In the genomic region with DNA sequence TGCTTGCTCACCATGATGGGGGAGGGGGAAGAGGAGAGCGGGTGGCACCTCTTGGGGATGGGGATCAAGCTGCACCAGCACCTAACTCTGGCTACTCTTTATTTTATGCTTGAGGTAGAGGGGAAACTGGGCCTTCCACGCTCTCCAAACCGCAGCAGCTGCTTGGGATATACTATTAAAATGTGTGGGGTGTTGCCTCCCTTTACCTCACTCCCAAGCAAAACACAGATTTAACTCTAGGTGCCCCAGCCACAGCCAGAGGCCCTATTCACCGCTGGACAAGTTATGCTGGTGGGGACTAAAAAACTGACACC, we compare ENCODE assay signal across 18 cellular contexts. TPM values are rescaled to one million over a fixed set of nuclear protein-coding genes. Genes with fewer than 3 reads are reported as not detected.
DNase-seq lines count a peak whose midpoint lies in the region; ATAC-seq and TF ChIP-seq lines count a peak whose summit lies in the region.
"Had no signal": no experiment of that assay in that cellular context is flagged by ENCODE, and none has a peak within 500 bp of the region (broad histone marks: within the 10 kb centered on the region; RNA-seq: fewer than 3 reads in every experiment).

No MANE protein-coding gene starts in this region.

- POLR2A ChIA-PET in activated CD4-positive, alpha-beta T cell treated with anti-CD3 and anti-CD28 coated beads, Interleukin-2, amount 10 ng/mL, durations not matched to agents 7 days and 5 days (lab: Charles Lee), result no interaction called here

- H3K27me3 Mint-ChIP-seq in activated CD4-positive, alpha-beta T cell treated with anti-CD3 and anti-CD28 coated beads, Interleukin-2, amount 10 ng/mL, durations not matched to agents 7 days and 5 days, result peaks cover 97% of the 10 kb centered on the region
- H3K27me3 Mint-ChIP-seq in endodermal cell (ENCODE audit: insufficient read depth), result peaks cover 98% of the 10 kb centered on the region

- peaks cover 77% of the 10 kb centered on the region for H3K4me1 Mint-ChIP-seq in activated CD4-positive, alpha-beta T cell treated with anti-CD3 and anti-CD28 coated beads, Interleukin-2, amount 10 ng/mL, durations not matched to agents 7 days and 5 days
- peaks cover 74% of the 10 kb centered on the region for H3K4me1 Mint-ChIP-seq in endodermal cell

- H3K4me1 ChIP-seq in HUES6 (ENCODE audit: control insufficient read depth, insufficient read depth, low read length) (peaks cover 46% of the 10 kb centered on the region), endodermal cell (ENCODE audit: control insufficient read depth, insufficient read depth, low read length) (peaks cover 13% of the 10 kb centered on the region), neuron (ENCODE audit: insufficient read depth, low read length) (peaks cover 65% of the 10 kb centered on the region)

- no peak overlapping the region for H2AFZ ChIP-seq in neuron (ENCODE audit: low read depth, low read length)

- CTCF ChIA-PET in activated CD4-positive, alpha-beta T cell treated with anti-CD3 and anti-CD28 coated beads, Interleukin-2, amount 10 ng/mL, durations not matched to agents 7 days and 5 days (lab: Charles Lee), result interaction anchor here (1.4 to 3.3 kb wide), 2 partner anchors 12 to 82 kb away, joined by 3 to 11 read pairs; no protein-coding TSS in a partner anchor

- peak overlapping the region; percentile 16 for H3K27ac Mint-ChIP-seq in activated CD4-positive, alpha-beta T cell treated with anti-CD3 and anti-CD28 coated beads, Interleukin-2, amount 10 ng/mL, durations not matched to agents 7 days and 5 days
- no peak overlapping the region for H3K27ac Mint-ChIP-seq in endodermal cell
- H3K27ac Mint-ChIP-seq: activated naive CD4-positive, alpha-beta T cell treated with anti-CD3 and anti-CD28 coated beads, Interleukin-2, amount 50 U/mL, for 24 hours; immature natural killer cell had no signal

- H3K9me3 ChIP-seq in HUES6 (ENCODE audit: control insufficient read depth, insufficient read depth, low read depth, low read length) (no peaks in the 10 kb centered on the region), endodermal cell (ENCODE audit: control insufficient read depth, low read length) (no peaks in the 10 kb centered on the region), neuron (ENCODE audit: low read length) (peaks cover 4% of the 10 kb centered on the region)
- H3K9me3 ChIP-seq: transverse colon had no signal

- H3K27ac ChIP-seq in HUES6 (ENCODE audit: low read depth, low read length) (no peak overlapping the region; the same call in 1 of the 2 replicates), endodermal cell (ENCODE audit: low read depth, low read length) (peak overlapping the region; percentile 50)
- H3K27ac ChIP-seq: transverse colon, VCaP had no signal

- peak overlapping the region; percentile 70 for H3K9ac ChIP-seq in HUES6 (ENCODE audit: low read length)
- H3K9ac ChIP-seq in endodermal cell (ENCODE audit: extremely low read depth, low read length, poor library complexity, severe bottlenecking), result no peak overlapping the region

- peak overlapping the region; percentile 68 for H3K4me3 ChIP-seq in HUES6 (ENCODE audit: low read depth, low read length)
- H3K4me3 ChIP-seq in endodermal cell (ENCODE audit: low read length), result peak overlapping the region; percentile 59
- peak overlapping the region; percentile 59 for H3K4me3 ChIP-seq in neuron (ENCODE audit: low read length)
- H3K4me3 ChIP-seq: transverse colon had no signal

- no peaks in the 10 kb centered on the region for H3K36me3 ChIP-seq in HUES6 (ENCODE audit: control insufficient read depth, insufficient read depth, low read length)
- no peaks in the 10 kb centered on the region for H3K36me3 ChIP-seq in endodermal cell (ENCODE audit: control insufficient read depth, insufficient read depth, low read length)
- H3K36me3 ChIP-seq in neuron (ENCODE audit: insufficient read depth, low read length), result peaks cover 14% of the 10 kb centered on the region
- H3K36me3 ChIP-seq: transverse colon had no signal

- peaks cover 6% of the 10 kb centered on the region for H3K36me3 Mint-ChIP-seq in activated CD4-positive, alpha-beta T cell treated with anti-CD3 and anti-CD28 coated beads, Interleukin-2, amount 10 ng/mL, durations not matched to agents 7 days and 5 days (ENCODE audit: low read depth)
- H3K36me3 Mint-ChIP-seq in endodermal cell (ENCODE audit: low read depth), result no peaks in the 10 kb centered on the region

- 4% methylated on average over 1 of the region's 4 CpGs; no CpG with 5 or more reads in 1 of the 2 experiments for WGBS in endodermal cell (ENCODE audit: insufficient coverage in 1 of 2, insufficient read length in 1 of 2), 2 experiments

- H3K27me3 ChIP-seq in HUES6 (ENCODE audit: control insufficient read depth, insufficient read depth, low read length) (peaks cover 98% of the 10 kb centered on the region), endodermal cell (ENCODE audit: control insufficient read depth, insufficient read depth, low read length, poor library complexity, severe bottlenecking) (peaks cover 100% of the 10 kb centered on the region), neuron (ENCODE audit: insufficient read depth, low read length) (no peaks in the 10 kb centered on the region)

- peak overlapping the region; percentile 22 for H3K4me3 Mint-ChIP-seq in activated CD4-positive, alpha-beta T cell treated with anti-CD3 and anti-CD28 coated beads, Interleukin-2, amount 10 ng/mL, durations not matched to agents 7 days and 5 days
- H3K4me3 Mint-ChIP-seq in endodermal cell, result peak overlapping the region; percentile 70
- H3K4me3 Mint-ChIP-seq: activated naive CD4-positive, alpha-beta T cell treated with anti-CD3 and anti-CD28 coated beads, Interleukin-2, amount 50 U/mL, for 24 hours had no signal

- DNase-seq in activated CD4-positive, alpha-beta T cell treated with anti-CD3 and anti-CD28 coated beads, Interleukin-2, amount 10 ng/mL, durations not matched to agents 7 days and 5 days, result no peak
- DNase-seq in activated CD4-positive, alpha-beta T cell treated with anti-CD3 and anti-CD28 coated beads for 1 hour, result no peak
- peak; percentile 82 for DNase-seq in endodermal cell
- no peak for DNase-seq in middle frontal gyrus (ENCODE audit: extremely low spot score, low spot score)
- DNase-seq: foreskin fibroblast, immature natural killer cell, mammary epithelial cell, transverse colon had no signal

- ATAC-seq in HG02623 (IDR thresholded peaks at IDR 0.05; ENCODE audit: unreplicated experiment) (no peak), HG02642 (IDR thresholded peaks at IDR 0.05; ENCODE audit: poor library complexity, unreplicated experiment) (no peak)

- H3K9me3 Mint-ChIP-seq in activated CD4-positive, alpha-beta T cell treated with anti-CD3 and anti-CD28 coated beads, Interleukin-2, amount 10 ng/mL, durations not matched to agents 7 days and 5 days, result peaks cover 3% of the 10 kb centered on the region
- no peaks in the 10 kb centered on the region for H3K9me3 Mint-ChIP-seq in endodermal cell

- TF ChIP-seq CTCF in endodermal cell (conservative IDR thresholded peaks at IDR 0.05), result no peak

RNA-seq across cellular contexts. Expression of gene FOXB1, which starts 5.1 kb away (rescaled TPM):
- total RNA-seq in activated CD4-positive, alpha-beta T cell treated with anti-CD3 and anti-CD28 coated beads, Interleukin-2, amount 10 ng/mL, durations not matched to agents 7 days and 5 days, result under 1 TPM; 0.54 to 0.57 TPM
- under 1 TPM in 1 of 2 donors, not detected in 1; 0.73 TPM for total RNA-seq in endodermal cell
- polyA plus RNA-seq in endodermal cell (2013, experiment 1 of 2), result 10.3 TPM
- 8.7 TPM for polyA plus RNA-seq in endodermal cell (2013, experiment 2 of 2)
- total RNA-seq: bronchial epithelial cell, H4, mammary epithelial cell, osteocyte, skeletal muscle tissue, transverse colon had no signal
- polyA plus RNA-seq: mammary epithelial cell had no signal
